In the genomic region with DNA sequence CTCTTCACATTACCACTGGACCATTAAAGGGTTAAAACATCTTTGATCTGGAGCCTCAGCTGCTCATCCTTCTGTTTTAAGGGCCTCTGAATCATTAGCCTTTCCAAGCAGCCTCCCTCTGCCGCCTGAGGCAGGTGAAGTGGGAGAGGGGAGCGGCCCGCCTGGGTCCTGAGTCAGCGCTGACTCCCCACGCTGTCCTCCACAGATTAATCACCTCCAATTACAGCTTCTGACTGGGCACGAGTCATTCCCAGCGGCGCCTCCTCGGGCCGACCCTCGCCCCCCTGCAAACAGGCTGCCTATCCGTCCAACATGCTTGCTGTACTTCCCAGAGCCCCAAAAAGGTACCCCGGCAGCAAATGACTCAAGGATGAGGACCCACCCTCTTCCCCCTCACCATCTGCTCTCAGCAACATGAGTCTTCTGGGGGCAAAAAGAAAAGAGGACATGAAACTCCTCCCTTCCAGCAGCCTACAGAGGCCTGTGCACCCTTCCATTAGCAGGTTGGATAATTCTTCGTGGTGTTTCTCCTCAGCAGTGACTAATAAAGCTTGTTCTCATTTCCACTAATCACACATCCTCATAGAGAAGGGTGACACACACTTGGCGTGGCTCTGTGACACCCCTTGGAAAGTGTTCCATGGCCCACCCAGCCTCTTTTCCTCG, we compare ENCODE assay signal across 12 cellular contexts. TPM values are rescaled to one million over a fixed set of nuclear protein-coding genes. Genes with fewer than 3 reads are reported as not detected.
A peak's percentile ranks its signal among the peaks of the same experiment; 100 is the strongest.
DNase-seq lines count a peak whose midpoint lies in the region; ATAC-seq and TF ChIP-seq lines count a peak whose summit lies in the region.
"Had no signal": no experiment of that assay in that cellular context is flagged by ENCODE, and none has a peak within 500 bp of the region (broad histone marks: within the 10 kb centered on the region; RNA-seq: fewer than 3 reads in every experiment).

No MANE protein-coding gene starts in this region.

- no peak overlapping the region for H3K4me3 ChIP-seq in WERI-Rb-1 (ENCODE audit: low read depth, low read length)
- H3K4me3 ChIP-seq: esophagus muscularis mucosa had no signal

- peaks cover 30% of the 10 kb centered on the region for H3K4me1 Mint-ChIP-seq in activated naive CD4-positive, alpha-beta T cell treated with anti-CD3 and anti-CD28 coated beads for 36 hours (ENCODE audit: low read depth)
- peaks cover 59% of the 10 kb centered on the region for H3K4me1 Mint-ChIP-seq in stimulated activated naive CD8-positive, alpha-beta T cell treated with anti-CD3 and anti-CD28 coated beads, Interleukin-15, amount 100 ng/mL, for 72 hours

- no peaks in the 10 kb centered on the region for H3K9me3 ChIP-seq in WERI-Rb-1 (ENCODE audit: severe bottlenecking)
- H3K9me3 ChIP-seq: esophagus muscularis mucosa had no signal

- H3K9me3 Mint-ChIP-seq in activated naive CD4-positive, alpha-beta T cell treated with anti-CD3 and anti-CD28 coated beads for 36 hours, result no peaks in the 10 kb centered on the region
- H3K9me3 Mint-ChIP-seq in stimulated activated naive CD8-positive, alpha-beta T cell treated with anti-CD3 and anti-CD28 coated beads, Interleukin-15, amount 100 ng/mL, for 72 hours, result no peaks in the 10 kb centered on the region
- H3K9me3 Mint-ChIP-seq: stimulated activated naive CD8-positive, alpha-beta T cell treated with anti-CD3 and anti-CD28 coated beads, Interleukin-15, Interleukin-2, amounts not matched to agents 100 ng/mL and 50 ng/mL, for 24 hours had no signal

- intact Hi-C loops in activated naive CD4-positive, alpha-beta T cell treated with anti-CD3 and anti-CD28 coated beads for 36 hours (cut with micrococcal nuclease), result no loop called here

- H3K27ac ChIP-seq in WERI-Rb-1, result no peak overlapping the region
- H3K27ac ChIP-seq: esophagus muscularis mucosa had no signal

- peak; percentile 60 for ATAC-seq in stimulated activated naive CD8-positive, alpha-beta T cell treated with anti-CD3 and anti-CD28 coated beads, Interleukin-15, amount 100 ng/mL, for 72 hours
- ATAC-seq in HG03521 (IDR thresholded peaks at IDR 0.05; ENCODE audit: unreplicated experiment), result no peak
- ATAC-seq: T-helper 17 cell had no signal

- H3K36me3 ChIP-seq in WERI-Rb-1, result no peaks in the 10 kb centered on the region
- H3K36me3 ChIP-seq: esophagus muscularis mucosa had no signal

- H3K27me3 ChIP-seq in WERI-Rb-1 (ENCODE audit: insufficient read depth, low read depth, severe bottlenecking), result no peaks in the 10 kb centered on the region
- H3K27me3 ChIP-seq: esophagus muscularis mucosa had no signal

- no peak for TF ChIP-seq CTCF in WERI-Rb-1 (IDR thresholded peaks at IDR 0.05; ENCODE audit: low read depth, low read length)

- H3K27ac Mint-ChIP-seq in activated naive CD4-positive, alpha-beta T cell treated with anti-CD3 and anti-CD28 coated beads for 36 hours, result no peak overlapping the region
- H3K27ac Mint-ChIP-seq in stimulated activated naive CD8-positive, alpha-beta T cell treated with anti-CD3 and anti-CD28 coated beads, Interleukin-15, amount 100 ng/mL, for 72 hours, result no peak overlapping the region
- H3K27ac Mint-ChIP-seq: stimulated activated naive CD8-positive, alpha-beta T cell treated with anti-CD3 and anti-CD28 coated beads, Interleukin-15, Interleukin-2, amounts not matched to agents 100 ng/mL and 50 ng/mL, for 24 hours; T-helper 17 cell had no signal

- H3K4me3 Mint-ChIP-seq in activated naive CD4-positive, alpha-beta T cell treated with anti-CD3 and anti-CD28 coated beads for 36 hours, result no peak overlapping the region
- no peak overlapping the region for H3K4me3 Mint-ChIP-seq in stimulated activated naive CD8-positive, alpha-beta T cell treated with anti-CD3 and anti-CD28 coated beads, Interleukin-15, amount 100 ng/mL, for 72 hours
- H3K4me3 Mint-ChIP-seq: stimulated activated naive CD8-positive, alpha-beta T cell treated with anti-CD3 and anti-CD28 coated beads, Interleukin-15, Interleukin-2, amounts not matched to agents 100 ng/mL and 50 ng/mL, for 24 hours; T-helper 17 cell had no signal

- no peaks in the 10 kb centered on the region for H3K27me3 Mint-ChIP-seq in activated naive CD4-positive, alpha-beta T cell treated with anti-CD3 and anti-CD28 coated beads for 36 hours (ENCODE audit: low read depth)
- no peaks in the 10 kb centered on the region for H3K27me3 Mint-ChIP-seq in stimulated activated naive CD8-positive, alpha-beta T cell treated with anti-CD3 and anti-CD28 coated beads, Interleukin-15, amount 100 ng/mL, for 72 hours

- peak; percentile 26 for DNase-seq in activated naive CD4-positive, alpha-beta T cell treated with anti-CD3 and anti-CD28 coated beads for 36 hours
- no peak for DNase-seq in activated naive CD4-positive, alpha-beta T cell (lab: John Stamatoyannopoulos, UW)
- DNase-seq in NCI-H2171 (lab: John Stamatoyannopoulos, UW) (peak; percentile 15), iris pigment epithelial cell (ENCODE audit: low read depth) (peak; percentile 14), WERI-Rb-1 (no peak), NCI-H2196 (lab: John Stamatoyannopoulos, UW; ENCODE audit: unreplicated experiment) (no peak)
- DNase-seq in stimulated activated naive CD8-positive, alpha-beta T cell treated with anti-CD3 and anti-CD28 coated beads, Interleukin-15, amount 100 ng/mL, for 72 hours, result no peak
- DNase-seq: central memory CD4-positive, alpha-beta T cell; T-helper 17 cell had no signal

- H3K36me3 Mint-ChIP-seq in activated naive CD4-positive, alpha-beta T cell treated with anti-CD3 and anti-CD28 coated beads for 36 hours (ENCODE audit: low read depth), result no peaks in the 10 kb centered on the region

- CTCF ChIA-PET in activated naive CD4-positive, alpha-beta T cell treated with anti-CD3 and anti-CD28 coated beads for 36 hours (lab: Charles Lee), result interaction anchor here (1.6 kb wide), 1 partner anchor 26 kb away, joined by 7 read pairs; no protein-coding TSS in a partner anchor

RNA-seq across cellular contexts. Expression of a gene that starts 44.3 kb away (rescaled TPM):
- total RNA-seq in activated naive CD4-positive, alpha-beta T cell treated with anti-CD3 and anti-CD28 coated beads for 36 hours, result 1 to 10 TPM; 4.0 to 6.4 TPM

Comparison
In these comparisons a context has a peak if more than half of its experiments do, and no peak if none do; other contexts are left out.
1. DNase-seq: peak in activated naive CD4-positive, alpha-beta T cell treated with anti-CD3 and anti-CD28 coated beads for 36 hours (single experiment), NCI-H2171 (single experiment) and iris pigment epithelial cell (single experiment); none in activated naive CD4-positive, alpha-beta T cell (0 of 4), stimulated activated naive CD8-positive, alpha-beta T cell treated with anti-CD3 and anti-CD28 coated beads, Interleukin-15, amount 100 ng/mL, for 72 hours (0 of 2), WERI-Rb-1 (single experiment) and NCI-H2196 (single experiment).